ENCODE assay signal across 1 cellular context in genomic region chr4:56387023-56388001, GRCh38.
A peak's percentile ranks its signal among the peaks of the same experiment; 100 is the strongest.
TF ChIP-seq lines count a peak whose summit lies in the region.

Gene AASDH (minus strand): TSS chr4:56387491. CDS start chr4:56384299, 3,192 bp downstream.

TF ChIP-seq in GM12878, 131 proteins besides CTCF, POLR2A, EP300 and RAD21 (continued from another document and continues in another):
- peak; percentile 16; the same call in 1 of the 2 replicates for TF ChIP-seq PKNOX1 (IDR thresholded peaks at IDR 0.05)
- no peak for TF ChIP-seq CEBPZ (IDR thresholded peaks at IDR 0.05; ENCODE audit: low read depth, low read length)
- TF ChIP-seq BHLHE40 (IDR thresholded peaks at IDR 0.05; ENCODE audit: borderline replicate concordance in 1 of 2, low read depth in 2 of 2, low read length in 1 of 2): peak in 1 of 2 experiments; percentile 34; a peak in 2 of 4 replicates
- peak; percentile 79; the same call in 1 of the 2 replicates for TF ChIP-seq ESRRA (IDR thresholded peaks at IDR 0.05; ENCODE audit: low read length)
- peak; percentile 26 for TF ChIP-seq MLLT1 (IDR thresholded peaks at IDR 0.05)
- peak; percentile 53; the same call in 1 of the 2 replicates for TF ChIP-seq ELK1 (IDR thresholded peaks at IDR 0.05; ENCODE audit: low read depth, low read length)
- TF ChIP-seq EED (IDR thresholded peaks at IDR 0.05; ENCODE audit: low read depth): 0 out of 2 replicates have a peak, but pooled peaks have one; percentile 19
- peak; percentile 54; the same call in 1 of the 2 replicates for TF ChIP-seq SMARCA5 (IDR thresholded peaks at IDR 0.05)
- peak; percentile 41; the same call in 1 of the 2 replicates for TF ChIP-seq ZBTB40 (IDR thresholded peaks at IDR 0.05; ENCODE audit: borderline replicate concordance)
- no peak for TF ChIP-seq PBX3 (IDR thresholded peaks at IDR 0.05; ENCODE audit: insufficient replicate concordance, low read depth, low read length)
- peak; percentile 100 for TF ChIP-seq CREM (IDR thresholded peaks at IDR 0.05; ENCODE audit: low read depth)
- TF ChIP-seq SREBF2 (IDR thresholded peaks at IDR 0.05; ENCODE audit: low read length): no peak
- no peak; the same call in 1 of the 2 replicates for TF ChIP-seq ZBED1 (IDR thresholded peaks at IDR 0.05; ENCODE audit: borderline replicate concordance)
- peak; percentile 97 for TF ChIP-seq POLR2AphosphoS5 (IDR thresholded peaks at IDR 0.05; ENCODE audit: low read length)
- TF ChIP-seq ZNF687 (IDR thresholded peaks at IDR 0.05): peak; percentile 90
- peak; percentile 97 for TF ChIP-seq SIN3A (IDR thresholded peaks at IDR 0.05; ENCODE audit: low read depth, low read length)
- TF ChIP-seq RAD51 (IDR thresholded peaks at IDR 0.05): no peak
- TF ChIP-seq BCLAF1 (IDR thresholded peaks at IDR 0.05): no peak
- no peak for TF ChIP-seq USF2 (IDR thresholded peaks at IDR 0.05; ENCODE audit: borderline replicate concordance, low read depth, low read length)
- TF ChIP-seq RFX5 (IDR thresholded peaks at IDR 0.05; ENCODE audit: low read depth, low read length): peak; percentile 21; the same call in 1 of the 2 replicates
- peak; percentile 41; the same call in 1 of the 2 replicates for TF ChIP-seq NFIC (IDR thresholded peaks at IDR 0.05; ENCODE audit: low read depth, low read length)
- peak; percentile 63; the same call in 1 of the 2 replicates for TF ChIP-seq GATAD2B (conservative IDR thresholded peaks at IDR 0.05; ENCODE audit: low read depth)
- no peak for TF ChIP-seq ZNF274 (IDR thresholded peaks at IDR 0.05; ENCODE audit: insufficient read depth, insufficient read length)
- peak; percentile 55; the same call in 1 of the 2 replicates for TF ChIP-seq RUNX3 (IDR thresholded peaks at IDR 0.05; ENCODE audit: low read length)
- TF ChIP-seq YBX1 (IDR thresholded peaks at IDR 0.05): no peak
- TF ChIP-seq DPF2 (IDR thresholded peaks at IDR 0.05): peak; percentile 53; the same call in 1 of the 2 replicates
- TF ChIP-seq RBBP5 (conservative IDR thresholded peaks at IDR 0.05): peak; percentile 67; the same call in 1 of the 2 replicates
- TF ChIP-seq CEBPB (IDR thresholded peaks at IDR 0.05; ENCODE audit: borderline replicate concordance in 1 of 2, low read depth in 2 of 2, low read length in 2 of 2): no peak
- no peak for TF ChIP-seq ZNF622 (IDR thresholded peaks at IDR 0.05)
- TF ChIP-seq SUZ12 (IDR thresholded peaks at IDR 0.05; ENCODE audit: unreplicated experiment): no peak
- no peak for TF ChIP-seq ZNF217 (IDR thresholded peaks at IDR 0.05)
- TF ChIP-seq NR2F1 (conservative IDR thresholded peaks at IDR 0.05): peak; percentile 90
- no peak for TF ChIP-seq NRF1 (conservative IDR thresholded peaks at IDR 0.05; ENCODE audit: low read depth, low read length)
